ENCODE assay signal across 1 cellular context in genomic region chr3:125058959-125059358, GRCh38.
TF ChIP-seq lines count a peak whose summit lies in the region.

No MANE protein-coding gene starts in this region.

TF ChIP-seq in SK-N-SH, 30 proteins besides CTCF, POLR2A, EP300 and RAD21 (continued from another document):
- no peak for TF ChIP-seq ZBTB33 (IDR thresholded peaks at IDR 0.05; ENCODE audit: borderline replicate concordance, low read depth)
- TF ChIP-seq USF1 (IDR thresholded peaks at IDR 0.05; ENCODE audit: borderline replicate concordance, low read depth) = peak; percentile 45; the same call in 1 of the 2 replicates
- no peak for TF ChIP-seq GABPA (IDR thresholded peaks at IDR 0.05; ENCODE audit: low read depth)
- TF ChIP-seq TAF1 (IDR thresholded peaks at IDR 0.05; ENCODE audit: borderline replicate concordance, low read depth, low read length) = no peak
TF ChIP-seq in SK-N-SH: peak in this region for 1.
